ENCODE assay signal across 9 cellular contexts in the genomic region with DNA sequence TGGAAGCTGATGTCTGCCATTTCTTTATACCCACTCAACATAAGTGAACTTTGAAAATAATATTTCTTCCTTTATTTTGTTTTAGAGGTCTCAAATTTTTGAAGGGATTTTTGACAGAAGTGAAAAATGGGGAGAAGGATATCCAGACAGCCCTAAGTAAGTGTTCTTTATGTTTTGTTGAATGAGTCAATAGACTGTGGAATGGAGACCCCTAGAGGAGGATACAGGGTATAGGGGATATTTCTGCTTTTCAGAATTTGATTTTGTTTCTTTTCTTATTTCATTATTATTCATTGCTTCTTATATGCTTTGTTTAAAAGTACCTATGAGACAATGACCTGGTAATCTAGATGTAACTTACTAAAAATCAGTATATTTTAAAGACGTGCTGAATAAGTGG. TPM values are rescaled to one million over a fixed set of nuclear protein-coding genes. Genes with fewer than 3 reads are reported as not detected.
DNase-seq lines count a peak whose midpoint lies in the region; ATAC-seq and TF ChIP-seq lines count a peak whose summit lies in the region.
"Had no signal": no experiment of that assay in that cellular context is flagged by ENCODE, and none has a peak within 500 bp of the region (broad histone marks: within the 10 kb centered on the region; RNA-seq: fewer than 3 reads in every experiment).

No MANE protein-coding gene starts in this region.

- POLR2A ChIA-PET in AG04449 (lab: Yijun Ruan, JAX), result no interaction called here

- 77 to 90% (median 89%) methylated on average over 1 of the region's 1 CpG for WGBS in psoas muscle, 3 donors

- H3K4me2 ChIP-seq in Karpas-422 (ENCODE audit: low read depth, low read length, poor library complexity, severe bottlenecking), result peak overlapping the region; percentile 65
- H3K4me2 ChIP-seq in SU-DHL-6 (ENCODE audit: low read depth, low read length, poor library complexity, severe bottlenecking), result no peak overlapping the region

- H3K36me3 ChIP-seq in Karpas-422 (ENCODE audit: insufficient read depth, low read length), result peaks cover 31% of the 10 kb centered on the region; the same call in 1 of the 2 replicates
- peaks cover 6% of the 10 kb centered on the region; the same call in 1 of the 2 replicates for H3K36me3 ChIP-seq in SU-DHL-6 (ENCODE audit: low read length)
- H3K36me3 ChIP-seq in psoas muscle (ENCODE audit: insufficient read depth in 1 of 2, low read depth in 1 of 2), result peaks cover 0 to 40% of the 10 kb centered on the region in 2 donors

- CTCF ChIA-PET in AG04449 (lab: Yijun Ruan, JAX), result interaction anchor here (0.7 to 8.8 kb wide), 36 partner anchors 12 to 429 kb away, joined by 3 to 83 read pairs (median 6); a partner anchor contains a TSS

- H3K4me3 ChIP-seq in AG04449 (ENCODE audit: low read depth, low read length) (no peak overlapping the region), Karpas-422 (ENCODE audit: low read length) (no peak overlapping the region; the same call in 1 of the 2 replicates), SU-DHL-6 (ENCODE audit: insufficient read depth, low read length, poor library complexity, severe bottlenecking) (no peak overlapping the region), psoas muscle (no peak overlapping the region)
- H3K4me3 ChIP-seq: HAP-1 had no signal

- H3K9ac ChIP-seq in Karpas-422 (ENCODE audit: low read length), result peak overlapping the region; percentile 18; the same call in 1 of the 2 replicates
- no peak overlapping the region for H3K9ac ChIP-seq in SU-DHL-6 (ENCODE audit: low read length)

- intact Hi-C loops in psoas muscle (cut with DNase I), result loop anchor here in 1 of 2 donors (5.0 kb wide), 1 partner anchor 35 kb away; a partner anchor contains a TSS

- H3K27me3 ChIP-seq in Karpas-422 (ENCODE audit: low read length) (no peaks in the 10 kb centered on the region), SU-DHL-6 (ENCODE audit: low read length) (no peaks in the 10 kb centered on the region), foreskin keratinocyte (no peaks in the 10 kb centered on the region), psoas muscle (ENCODE audit: insufficient read depth in 3 of 3, low read length in 2 of 3) (no peaks in the 10 kb centered on the region)

- H3K79me2 ChIP-seq in Karpas-422 (ENCODE audit: low read length) (peaks cover 18% of the 10 kb centered on the region; the same call in 1 of the 2 replicates), SU-DHL-6 (ENCODE audit: insufficient read depth, low read length) (no peaks in the 10 kb centered on the region)

- H3K9me2 ChIP-seq in Karpas-422 (replicated peaks; ENCODE audit: insufficient read depth, low read length) (no peaks in the 10 kb centered on the region), SU-DHL-6 (replicated peaks; ENCODE audit: insufficient read depth, low read length) (no peaks in the 10 kb centered on the region)

- H3K4me1 ChIP-seq in Karpas-422 (ENCODE audit: low read length) (peaks cover 20% of the 10 kb centered on the region), foreskin keratinocyte (peaks cover 4% of the 10 kb centered on the region), psoas muscle (no peaks in the 10 kb centered on the region)
- H3K4me1 ChIP-seq: HAP-1 had no signal

- peak overlapping the region; percentile 73 for H3K27ac ChIP-seq in Karpas-422 (ENCODE audit: low read length)
- H3K27ac ChIP-seq in SU-DHL-6 (ENCODE audit: low read depth, low read length), result no peak overlapping the region
- H3K27ac ChIP-seq in foreskin keratinocyte, result no peak overlapping the region
- H3K27ac ChIP-seq in psoas muscle, result no peak overlapping the region

- no peaks in the 10 kb centered on the region for H3F3A ChIP-seq in SU-DHL-6 (ENCODE audit: insufficient read depth)

- TF ChIP-seq CTCF in AG04449 (IDR thresholded peaks at IDR 0.05; ENCODE audit: insufficient read depth, low read length, missing control alignments) (peak; percentile 37), GM12874 (IDR thresholded peaks at IDR 0.05; ENCODE audit: insufficient read depth, low read depth, low read length) (peak; percentile 43; the same call in 1 of the 2 replicates), SU-DHL-6 (IDR thresholded peaks at IDR 0.05; ENCODE audit: insufficient read depth, low read length, poor library complexity, severe bottlenecking) (peak; percentile 73), foreskin keratinocyte (conservative IDR thresholded peaks at IDR 0.05) (peak; percentile 73), psoas muscle (IDR thresholded peaks at IDR 0.05) (peak; percentile 56)

- H2AFZ ChIP-seq in Karpas-422 (ENCODE audit: low read length), result no peak overlapping the region
- no peak overlapping the region for H2AFZ ChIP-seq in SU-DHL-6 (ENCODE audit: low read depth, low read length, severe bottlenecking)

- ATAC-seq in foreskin keratinocyte (peak; percentile 49), psoas muscle (peak in 2 of 4 donors; percentile 65 to 84), GM21423 (IDR thresholded peaks at IDR 0.05; ENCODE audit: unreplicated experiment) (no peak)
- ATAC-seq in activated CD4-positive, CD25-positive, alpha-beta regulatory T cell treated with anti-CD3 and anti-CD28 coated beads, Interleukin-2, amount 50 U/mL, for 24 hours, result no peak

- DNase-seq in AG04449 (ENCODE audit: low read depth, low spot score), result no peak
- DNase-seq in Karpas-422, result peak; percentile 73
- DNase-seq in foreskin keratinocyte, result no peak
- no peak for DNase-seq in psoas muscle

- H4K20me1 ChIP-seq in Karpas-422 (ENCODE audit: insufficient read depth, low read depth, low read length), result no peaks in the 10 kb centered on the region
- no peaks in the 10 kb centered on the region for H4K20me1 ChIP-seq in SU-DHL-6 (ENCODE audit: low read depth, low read length)

- H3K9me3 ChIP-seq in Karpas-422 (ENCODE audit: low read length) (no peaks in the 10 kb centered on the region), SU-DHL-6 (ENCODE audit: insufficient read depth, low read length) (no peaks in the 10 kb centered on the region), psoas muscle (no peaks in the 10 kb centered on the region)
- H3K9me3 ChIP-seq: HAP-1 had no signal

RNA-seq across cellular contexts. Expression of a gene that starts 34.4 kb away (rescaled TPM):
- total RNA-seq in Karpas-422 (2014; rRNA removed; shearing (Covaris generic); ENCODE audit: low replicate concordance), result 28.1 and 41.0 TPM in 2 replicates
- total RNA-seq in foreskin keratinocyte (14.0 and 14.3 TPM in 2 replicates), psoas muscle (1 to 10 TPM; 3.7 to 4.0 (median 3.7) TPM)
- polyA plus RNA-seq in foreskin keratinocyte (3.9 and 4.7 TPM in 2 replicates), psoas muscle (1 to 10 TPM; 1.3 to 3.0 (median 1.5) TPM)

RNA-seq across cellular contexts. Expression of a gene that starts 36.1 kb away (rescaled TPM):
- total RNA-seq in Karpas-422 (2014; rRNA removed; shearing (Covaris generic); ENCODE audit: low replicate concordance), result 9.0 and 13.5 TPM in 2 replicates
- total RNA-seq in foreskin keratinocyte (17.5 and 19.5 TPM in 2 replicates), psoas muscle (1 to 10 TPM; 4.1 to 5.0 (median 4.5) TPM)
- polyA plus RNA-seq in foreskin keratinocyte (5.8 and 6.4 TPM in 2 replicates), psoas muscle (1 to 10 TPM in 2 of 3 donors, under 1 TPM in 1; 0.97 to 4.6 (median 2.6) TPM)
